Comparison of ENCODE assay signal across 23 cellular contexts in genomic region chr9:4146293-4146692, GRCh38.
A peak's percentile ranks its signal among the peaks of the same experiment; 100 is the strongest.
DNase-seq lines count a peak whose midpoint lies in the region; ATAC-seq, FAIRE-seq and TF ChIP-seq lines count a peak whose summit lies in the region.
"Had no signal": no experiment of that assay in that cellular context is flagged by ENCODE, and none has a peak within 500 bp of the region (broad histone marks: within the 10 kb centered on the region; RNA-seq: fewer than 3 reads in every experiment).

No MANE protein-coding gene starts in this region.

- WGBS in mesenchymal stem cell: 100% methylated on average over 2 of the region's 2 CpGs
- 23 to 71% (median 35%) methylated on average over 2 of the region's 2 CpGs for WGBS in small intestine, 3 donors
- WGBS in right cardiac atrium: 80% methylated on average over 2 of the region's 2 CpGs

- no peak overlapping the region for H3K23ac ChIP-seq in mesenchymal stem cell (ENCODE audit: low read length in 2 of 2)

- no peak overlapping the region for H3K4ac ChIP-seq in mesenchymal stem cell (ENCODE audit: low read depth in 1 of 2, low read length in 2 of 2)

- H2BK12ac ChIP-seq in mesenchymal stem cell (ENCODE audit: low read length in 2 of 2): no peak overlapping the region

- H3K27ac ChIP-seq in mesenchymal stem cell (ENCODE audit: low read length, poor library complexity, severe bottlenecking) (peak overlapping the region; percentile 100), small intestine (ENCODE audit: low read depth in 1 of 2, low read length in 1 of 2) (no peak overlapping the region), breast epithelium (no peak overlapping the region), right cardiac atrium (ENCODE audit: low read length) (no peak overlapping the region)
- H3K27ac ChIP-seq: PC-9, RWPE1, SK-N-MC had no signal

- no peak for TF ChIP-seq POLR2A in breast epithelium (IDR thresholded peaks at IDR 0.05)

- no peak overlapping the region for H3K14ac ChIP-seq in mesenchymal stem cell (ENCODE audit: low read length in 2 of 2)

- peak overlapping the region; percentile 57 for H2BK5ac ChIP-seq in mesenchymal stem cell (ENCODE audit: low read depth, low read length, poor library complexity, severe bottlenecking)

- H4K91ac ChIP-seq in mesenchymal stem cell (ENCODE audit: low read length): no peak overlapping the region

- H4K8ac ChIP-seq in mesenchymal stem cell (ENCODE audit: low read length): no peak overlapping the region

- peak overlapping the region; percentile 22 for H3K4me2 ChIP-seq in mesenchymal stem cell (ENCODE audit: low read length, poor library complexity, severe bottlenecking)
- H3K4me2 ChIP-seq: PC-9 had no signal

- no peak for TF ChIP-seq CTCF in breast epithelium (IDR thresholded peaks at IDR 0.05)

- no peaks in the 10 kb centered on the region for H3K9me3 ChIP-seq in mesenchymal stem cell (ENCODE audit: control insufficient read depth, low read length)
- H3K9me3 ChIP-seq in small intestine (ENCODE audit: control insufficient read depth, low read depth): no peaks in the 10 kb centered on the region
- H3K9me3 ChIP-seq in breast epithelium: no peaks in the 10 kb centered on the region
- no peaks in the 10 kb centered on the region for H3K9me3 ChIP-seq in right cardiac atrium (ENCODE audit: control insufficient read depth, low read length)

- no peak overlapping the region for H3K18ac ChIP-seq in mesenchymal stem cell (ENCODE audit: low read depth in 1 of 2, low read length in 2 of 2)

- in situ Hi-C loops in Caki2 (cut with HindIII; ENCODE audit: low pct_unique_long_range_greater_than_20kb, low sequenced_read_pairs): no loop called here

- H3K36me3 ChIP-seq in mesenchymal stem cell (ENCODE audit: control insufficient read depth in 1 of 2, insufficient read depth in 2 of 2, low read depth in 1 of 2, low read length in 2 of 2) (no peaks in the 10 kb centered on the region), small intestine (ENCODE audit: control insufficient read depth in 2 of 2, insufficient read depth in 2 of 2, low read length in 2 of 2) (no peaks in the 10 kb centered on the region), breast epithelium (no peaks in the 10 kb centered on the region)

- H3K27me3 ChIP-seq in mesenchymal stem cell (ENCODE audit: control insufficient read depth in 1 of 2, insufficient read depth in 1 of 2, low read length in 2 of 2) (no peaks in the 10 kb centered on the region), small intestine (ENCODE audit: control insufficient read depth in 2 of 2, insufficient read depth in 2 of 2, low read length in 2 of 2) (no peaks in the 10 kb centered on the region), breast epithelium (no peaks in the 10 kb centered on the region), right cardiac atrium (ENCODE audit: control insufficient read depth, insufficient read depth) (no peaks in the 10 kb centered on the region)

- no peak for ATAC-seq in right cardiac atrium
- ATAC-seq: CD8-positive, alpha-beta T cell had no signal

- H2BK120ac ChIP-seq in mesenchymal stem cell (ENCODE audit: low read depth, low read length): no peak overlapping the region

- DNase-seq in Caki2 (ENCODE audit: low read depth): peak; percentile 49
- DNase-seq in glomerular visceral epithelial cell (ENCODE audit: extremely low spot score): peak; percentile 60
- DNase-seq in mesenchymal stem cell: no peak
- peak; percentile 26 for DNase-seq in small intestine
- no peak for DNase-seq in breast epithelium (ENCODE audit: low spot score in 2 of 2)
- no peak for DNase-seq in GM19240 (ENCODE audit: insufficient read length, low spot score)
- no peak for DNase-seq in right cardiac atrium
- DNase-seq: AML-193; C1 segment of cervical spinal cord; CD8-positive, alpha-beta T cell; GF-D8; KBM-7; MM.1S; NCI-H1092; NCI-H1436; NCI-H2029 treated with DMSO at 0.1 percent for 48 hours; NCI-H226; NCI-H510A treated with DMSO at 0.1 percent for 48 hours; NCI-H748 treated with DMSO at 0.1 percent for 48 hours; PC-9; SHP77 treated with DMSO at 0.1 percent for 48 hours had no signal

- FAIRE-seq in small intestine (lab: Jason Lieb, UNC): no peak

- no peak overlapping the region for H2AK5ac ChIP-seq in mesenchymal stem cell (ENCODE audit: low read length, severe bottlenecking)

- H3K4me1 ChIP-seq in mesenchymal stem cell (ENCODE audit: control insufficient read depth, insufficient read depth, low read depth, low read length) (peaks cover 10% of the 10 kb centered on the region), small intestine (ENCODE audit: control insufficient read depth in 2 of 2, insufficient read depth in 1 of 2, low read depth in 1 of 2, low read length in 1 of 2) (peaks cover 0 to 6% of the 10 kb centered on the region in 2 donors), breast epithelium (no peaks in the 10 kb centered on the region), right cardiac atrium (ENCODE audit: control insufficient read depth, insufficient read depth, low read length) (no peaks in the 10 kb centered on the region)

- H2AFZ ChIP-seq in mesenchymal stem cell (ENCODE audit: low read depth, low read length): no peak overlapping the region
- H2AFZ ChIP-seq: PC-9 had no signal

- H3K79me1 ChIP-seq in mesenchymal stem cell (replicated peaks; ENCODE audit: low read length, poor library complexity, severe bottlenecking): peaks cover under 1% of the 10 kb centered on the region

- intact Hi-C loops in breast epithelium (cut with DNase I; ENCODE audit: low total_unique reads) (no loop called here), right cardiac atrium (cut with DNase I) (no loop called here)

- no peak overlapping the region for H2BK15ac ChIP-seq in mesenchymal stem cell (ENCODE audit: low read depth, poor library complexity, severe bottlenecking)

- no peak overlapping the region for H3K9ac ChIP-seq in mesenchymal stem cell (ENCODE audit: low read length)

- no peak overlapping the region for H3K4me3 ChIP-seq in mesenchymal stem cell (ENCODE audit: insufficient read depth in 1 of 2, low read depth in 1 of 2, low read length in 2 of 2)
- H3K4me3 ChIP-seq in small intestine (ENCODE audit: low read depth in 1 of 2, low read length in 2 of 2): no peak overlapping the region
- H3K4me3 ChIP-seq in breast epithelium: no peak overlapping the region
- H3K4me3 ChIP-seq in right cardiac atrium (ENCODE audit: low read length): no peak overlapping the region
- H3K4me3 ChIP-seq: PC-9, SK-N-MC had no signal

Comparison
In these comparisons a context has a peak if more than half of its experiments do, and no peak if none do; other contexts are left out.
1. DNase-seq: peak in Caki2 (single experiment), glomerular visceral epithelial cell (single experiment) and small intestine (single experiment); none in mesenchymal stem cell (single experiment), breast epithelium (0 of 2), GM19240 (single experiment) and right cardiac atrium (0 of 3).